3 cellular contexts compared by ENCODE assay signal in the genomic region with DNA sequence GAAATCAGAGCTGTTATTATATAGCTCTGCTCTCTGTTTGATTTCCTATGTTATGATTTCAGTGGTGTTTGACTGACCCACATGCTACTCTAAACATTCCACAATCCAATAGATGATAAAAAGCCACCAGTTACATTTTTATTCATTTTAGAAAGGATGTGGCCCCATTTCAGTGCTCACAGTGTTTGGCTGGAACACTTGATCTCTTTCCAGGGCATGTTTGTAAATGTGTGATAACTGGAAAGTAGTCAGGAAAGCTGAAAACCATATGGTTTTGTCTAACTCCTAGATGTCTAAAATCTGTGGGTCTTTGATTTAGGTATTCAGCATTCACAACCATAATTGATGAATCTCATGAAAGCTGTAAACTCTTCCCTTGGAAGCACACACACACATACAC.
"Had no signal": no experiment of that assay in that cellular context is flagged by ENCODE, and none has a peak within 500 bp of the region (broad histone marks: within the 10 kb centered on the region; RNA-seq: fewer than 3 reads in every experiment).

No MANE protein-coding gene starts in this region.

- DNase-seq: GDM1, GF-D8 had no signal

- ATAC-seq: GM12878 had no signal
